1 cellular context compared by ENCODE assay signal in genomic region chr6:84033523-84034451, GRCh38.
TF ChIP-seq lines count a peak whose summit lies in the region.

Gene MRAP2 (plus strand): TSS chr6:84033772. CDS start chr6:84055319, 21,547 bp downstream.

TF ChIP-seq in K562, 482 proteins besides CTCF, POLR2A, EP300 and RAD21 (continued from another document and continues in another):
- TF ChIP-seq, protein P1, sequence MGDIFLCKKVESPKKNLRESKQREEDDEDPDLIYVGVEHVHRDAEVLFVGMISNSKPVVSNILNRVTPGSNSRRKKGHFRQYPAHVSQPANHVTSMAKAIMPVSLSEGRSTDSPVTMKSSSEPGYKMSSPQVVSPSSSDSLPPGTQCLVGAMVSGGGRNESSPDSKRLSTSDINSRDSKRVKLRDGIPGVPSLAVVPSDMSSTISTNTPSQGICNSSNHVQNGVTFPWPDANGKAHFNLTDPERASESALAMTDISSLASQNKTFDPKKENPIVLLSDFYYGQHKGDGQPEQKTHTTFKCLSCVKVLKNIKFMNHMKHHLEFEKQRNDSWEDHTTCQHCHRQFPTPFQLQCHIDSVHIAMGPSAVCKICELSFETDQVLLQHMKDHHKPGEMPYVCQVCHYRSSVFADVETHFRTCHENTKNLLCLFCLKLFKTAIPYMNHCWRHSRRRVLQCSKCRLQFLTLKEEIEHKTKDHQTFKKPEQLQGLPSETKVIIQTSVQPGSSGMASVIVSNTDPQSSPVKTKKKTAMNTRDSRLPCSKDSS (IDR thresholded peaks at IDR 0.05; ENCODE audit: low read depth, partially characterized antibody) = no peak
- TF ChIP-seq POLR2G (IDR thresholded peaks at IDR 0.05; ENCODE audit: low read depth, low read length) (peak; percentile 85), SMC3 (conservative IDR thresholded peaks at IDR 0.05; ENCODE audit: insufficient read depth, low read depth, low read length) (no peak), RBBP5 (IDR thresholded peaks at IDR 0.05; ENCODE audit: borderline replicate concordance, insufficient read depth, low read length, poor library complexity, severe bottlenecking) (peak; percentile 82), GATAD2B (IDR thresholded peaks at IDR 0.05; ENCODE audit: borderline replicate concordance) (peak; percentile 80; the same call in 1 of the 2 replicates), ZNF174 (CRISPR knock-in tag; IDR thresholded peaks at IDR 0.05) (no peak), ZNF696 (CRISPR knock-in tag; conservative IDR thresholded peaks at IDR 0.05) (no peak), TOE1 (IDR thresholded peaks at IDR 0.05; ENCODE audit: borderline replicate concordance) (no peak), TOE1 (CRISPR knock-in tag; IDR thresholded peaks at IDR 0.05; ENCODE audit: borderline replicate concordance, low read depth) (no peak), STAT5A (IDR thresholded peaks at IDR 0.05; ENCODE audit: borderline replicate concordance, low read length) (no peak), LARP7 (IDR thresholded peaks at IDR 0.05) (no peak), ZBTB17 (CRISPR knock-in tag; IDR thresholded peaks at IDR 0.05) (no peak), TAF1 (IDR thresholded peaks at IDR 0.05; ENCODE audit: control insufficient read depth, extremely low read depth, insufficient read depth, low read length, severe bottlenecking) (peak; percentile 37), CTCFL (IDR thresholded peaks at IDR 0.05; ENCODE audit: borderline replicate concordance, insufficient read depth, low read depth, low read length, poor library complexity, severe bottlenecking) (no peak), TCF7 (IDR thresholded peaks at IDR 0.05; ENCODE audit: borderline replicate concordance) (no peak), MTA2 (IDR thresholded peaks at IDR 0.05; ENCODE audit: low read depth) (no peak), SNIP1 (IDR thresholded peaks at IDR 0.05; ENCODE audit: low read depth) (no peak), MED1 (CRISPR knock-in tag; IDR thresholded peaks at IDR 0.05; ENCODE audit: borderline replicate concordance) (no peak), NCOA4 (IDR thresholded peaks at IDR 0.05; ENCODE audit: partially characterized antibody) (no peak), NR2C1 (IDR thresholded peaks at IDR 0.05) (no peak), NR2C1 (tag; IDR thresholded peaks at IDR 0.05) (no peak), ZBTB7A (IDR thresholded peaks at IDR 0.05; ENCODE audit: borderline replicate concordance, control insufficient read depth, low read depth, low read length) (peak; percentile 91), ARHGAP35 (IDR thresholded peaks at IDR 0.05; ENCODE audit: partially characterized antibody) (no peak), CHD4 (IDR thresholded peaks at IDR 0.05; ENCODE audit: insufficient read depth, insufficient replicate concordance, low read depth, low read length, poor library complexity, severe bottlenecking) (no peak), TEAD1 (CRISPR knock-in tag; IDR thresholded peaks at IDR 0.05) (0 out of 4 replicates have a peak, but pooled peaks of 1 of the 2 experiments have one; percentile 22), THAP7 (CRISPR knock-in tag; IDR thresholded peaks at IDR 0.05) (no peak), NUFIP1 (IDR thresholded peaks at IDR 0.05; ENCODE audit: partially characterized antibody) (no peak), MAZ (CRISPR knock-in tag; conservative IDR thresholded peaks at IDR 0.05 in 1 of 2, IDR thresholded peaks at IDR 0.05 in 1 of 2) (0 out of 4 replicates have a peak, but pooled peaks have one; percentile 14 to 15), NR2C2 (CRISPR knock-in tag; IDR thresholded peaks at IDR 0.05) (no peak), NR2C2 (tag; IDR thresholded peaks at IDR 0.05) (no peak; the same call in 1 of the 2 replicates), MEF2D (tag; conservative IDR thresholded peaks at IDR 0.05; ENCODE audit: low read depth) (no peak), FOXA3 (CRISPR knock-in tag; conservative IDR thresholded peaks at IDR 0.05 in 1 of 2, IDR thresholded peaks at IDR 0.05 in 1 of 2) (no peak), YY1 (IDR thresholded peaks at IDR 0.05; ENCODE audit: borderline replicate concordance in 1 of 3, control insufficient read depth in 1 of 3, extremely low read depth in 1 of 3, insufficient read depth in 3 of 3, insufficient read length in 1 of 3, insufficient replicate concordance in 2 of 3, low read depth in 1 of 3, low read length in 2 of 3) (peak in 2 of 3 experiments; percentile 10 to 37), ZNF444 (CRISPR knock-in tag; IDR thresholded peaks at IDR 0.05) (no peak), ZNF668 (CRISPR knock-in tag; IDR thresholded peaks at IDR 0.05) (no peak), RB1 (IDR thresholded peaks at IDR 0.05; ENCODE audit: low read depth) (peak; percentile 88), POLR2AphosphoS2 (IDR thresholded peaks at IDR 0.05; ENCODE audit: low read length) (no peak), PURB (CRISPR knock-in tag; IDR thresholded peaks at IDR 0.05; ENCODE audit: low read depth) (no peak), BCOR (IDR thresholded peaks at IDR 0.05) (no peak)
- TF ChIP-seq, protein P2, sequence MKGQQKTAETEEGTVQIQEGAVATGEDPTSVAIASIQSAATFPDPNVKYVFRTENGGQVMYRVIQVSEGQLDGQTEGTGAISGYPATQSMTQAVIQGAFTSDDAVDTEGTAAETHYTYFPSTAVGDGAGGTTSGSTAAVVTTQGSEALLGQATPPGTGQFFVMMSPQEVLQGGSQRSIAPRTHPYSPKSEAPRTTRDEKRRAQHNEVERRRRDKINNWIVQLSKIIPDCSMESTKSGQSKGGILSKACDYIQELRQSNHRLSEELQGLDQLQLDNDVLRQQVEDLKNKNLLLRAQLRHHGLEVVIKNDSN (CRISPR knock-in tag; IDR thresholded peaks at IDR 0.05) = no peak
- TF ChIP-seq, protein P3, sequence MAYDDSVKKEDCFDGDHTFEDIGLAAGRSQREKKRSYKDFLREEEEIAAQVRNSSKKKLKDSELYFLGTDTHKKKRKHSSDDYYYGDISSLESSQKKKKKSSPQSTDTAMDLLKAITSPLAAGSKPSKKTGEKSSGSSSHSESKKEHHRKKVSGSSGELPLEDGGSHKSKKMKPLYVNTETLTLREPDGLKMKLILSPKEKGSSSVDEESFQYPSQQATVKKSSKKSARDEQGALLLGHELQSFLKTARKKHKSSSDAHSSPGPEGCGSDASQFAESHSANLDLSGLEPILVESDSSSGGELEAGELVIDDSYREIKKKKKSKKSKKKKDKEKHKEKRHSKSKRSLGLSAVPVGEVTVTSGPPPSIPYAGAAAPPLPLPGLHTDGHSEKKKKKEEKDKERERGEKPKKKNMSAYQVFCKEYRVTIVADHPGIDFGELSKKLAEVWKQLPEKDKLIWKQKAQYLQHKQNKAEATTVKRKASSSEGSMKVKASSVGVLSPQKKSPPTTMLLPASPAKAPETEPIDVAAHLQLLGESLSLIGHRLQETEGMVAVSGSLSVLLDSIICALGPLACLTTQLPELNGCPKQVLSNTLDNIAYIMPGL (CRISPR knock-in tag; IDR thresholded peaks at IDR 0.05) = no peak
- TF ChIP-seq, protein P4, sequence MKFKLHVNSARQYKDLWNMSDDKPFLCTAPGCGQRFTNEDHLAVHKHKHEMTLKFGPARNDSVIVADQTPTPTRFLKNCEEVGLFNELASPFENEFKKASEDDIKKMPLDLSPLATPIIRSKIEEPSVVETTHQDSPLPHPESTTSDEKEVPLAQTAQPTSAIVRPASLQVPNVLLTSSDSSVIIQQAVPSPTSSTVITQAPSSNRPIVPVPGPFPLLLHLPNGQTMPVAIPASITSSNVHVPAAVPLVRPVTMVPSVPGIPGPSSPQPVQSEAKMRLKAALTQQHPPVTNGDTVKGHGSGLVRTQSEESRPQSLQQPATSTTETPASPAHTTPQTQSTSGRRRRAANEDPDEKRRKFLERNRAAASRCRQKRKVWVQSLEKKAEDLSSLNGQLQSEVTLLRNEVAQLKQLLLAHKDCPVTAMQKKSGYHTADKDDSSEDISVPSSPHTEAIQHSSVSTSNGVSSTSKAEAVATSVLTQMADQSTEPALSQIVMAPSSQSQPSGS (CRISPR knock-in tag; IDR thresholded peaks at IDR 0.05) = no peak
- TF ChIP-seq, protein P5, sequence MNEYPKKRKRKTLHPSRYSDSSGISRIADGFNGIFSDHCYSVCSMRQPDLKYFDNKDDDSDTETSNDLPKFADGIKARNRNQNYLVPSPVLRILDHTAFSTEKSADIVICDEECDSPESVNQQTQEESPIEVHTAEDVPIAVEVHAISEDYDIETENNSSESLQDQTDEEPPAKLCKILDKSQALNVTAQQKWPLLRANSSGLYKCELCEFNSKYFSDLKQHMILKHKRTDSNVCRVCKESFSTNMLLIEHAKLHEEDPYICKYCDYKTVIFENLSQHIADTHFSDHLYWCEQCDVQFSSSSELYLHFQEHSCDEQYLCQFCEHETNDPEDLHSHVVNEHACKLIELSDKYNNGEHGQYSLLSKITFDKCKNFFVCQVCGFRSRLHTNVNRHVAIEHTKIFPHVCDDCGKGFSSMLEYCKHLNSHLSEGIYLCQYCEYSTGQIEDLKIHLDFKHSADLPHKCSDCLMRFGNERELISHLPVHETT (CRISPR knock-in tag; conservative IDR thresholded peaks at IDR 0.05 in 1 of 2, IDR thresholded peaks at IDR 0.05 in 1 of 2) = 0 out of 4 replicates have a peak, but pooled peaks of 1 of the 2 experiments have one; percentile 39
- TF ChIP-seq, protein P6, sequence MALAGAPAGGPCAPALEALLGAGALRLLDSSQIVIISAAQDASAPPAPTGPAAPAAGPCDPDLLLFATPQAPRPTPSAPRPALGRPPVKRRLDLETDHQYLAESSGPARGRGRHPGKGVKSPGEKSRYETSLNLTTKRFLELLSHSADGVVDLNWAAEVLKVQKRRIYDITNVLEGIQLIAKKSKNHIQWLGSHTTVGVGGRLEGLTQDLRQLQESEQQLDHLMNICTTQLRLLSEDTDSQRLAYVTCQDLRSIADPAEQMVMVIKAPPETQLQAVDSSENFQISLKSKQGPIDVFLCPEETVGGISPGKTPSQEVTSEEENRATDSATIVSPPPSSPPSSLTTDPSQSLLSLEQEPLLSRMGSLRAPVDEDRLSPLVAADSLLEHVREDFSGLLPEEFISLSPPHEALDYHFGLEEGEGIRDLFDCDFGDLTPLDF (CRISPR knock-in tag; IDR thresholded peaks at IDR 0.05) = no peak
- TF ChIP-seq, protein P7, sequence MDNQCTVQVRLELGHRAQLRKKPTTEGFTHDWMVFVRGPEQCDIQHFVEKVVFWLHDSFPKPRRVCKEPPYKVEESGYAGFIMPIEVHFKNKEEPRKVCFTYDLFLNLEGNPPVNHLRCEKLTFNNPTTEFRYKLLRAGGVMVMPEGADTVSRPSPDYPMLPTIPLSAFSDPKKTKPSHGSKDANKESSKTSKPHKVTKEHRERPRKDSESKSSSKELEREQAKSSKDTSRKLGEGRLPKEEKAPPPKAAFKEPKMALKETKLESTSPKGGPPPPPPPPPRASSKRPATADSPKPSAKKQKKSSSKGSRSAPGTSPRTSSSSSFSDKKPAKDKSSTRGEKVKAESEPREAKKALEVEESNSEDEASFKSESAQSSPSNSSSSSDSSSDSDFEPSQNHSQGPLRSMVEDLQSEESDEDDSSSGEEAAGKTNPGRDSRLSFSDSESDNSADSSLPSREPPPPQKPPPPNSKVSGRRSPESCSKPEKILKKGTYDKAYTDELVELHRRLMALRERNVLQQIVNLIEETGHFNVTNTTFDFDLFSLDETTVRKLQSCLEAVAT (IDR thresholded peaks at IDR 0.05) = no peak
- TF ChIP-seq, protein P8, sequence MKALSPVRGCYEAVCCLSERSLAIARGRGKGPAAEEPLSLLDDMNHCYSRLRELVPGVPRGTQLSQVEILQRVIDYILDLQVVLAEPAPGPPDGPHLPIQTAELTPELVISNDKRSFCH (CRISPR knock-in tag; IDR thresholded peaks at IDR 0.05) = no peak
- TF ChIP-seq, protein P8 (tag; IDR thresholded peaks at IDR 0.05) = 0 out of 2 replicates have a peak, but pooled peaks have one; percentile 15
- TF ChIP-seq, protein P9, sequence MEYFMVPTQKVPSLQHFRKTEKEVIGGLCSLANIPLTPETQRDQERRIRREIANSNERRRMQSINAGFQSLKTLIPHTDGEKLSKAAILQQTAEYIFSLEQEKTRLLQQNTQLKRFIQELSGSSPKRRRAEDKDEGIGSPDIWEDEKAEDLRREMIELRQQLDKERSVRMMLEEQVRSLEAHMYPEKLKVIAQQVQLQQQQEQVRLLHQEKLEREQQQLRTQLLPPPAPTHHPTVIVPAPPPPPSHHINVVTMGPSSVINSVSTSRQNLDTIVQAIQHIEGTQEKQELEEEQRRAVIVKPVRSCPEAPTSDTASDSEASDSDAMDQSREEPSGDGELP (CRISPR knock-in tag; IDR thresholded peaks at IDR 0.05; ENCODE audit: borderline replicate concordance) = no peak
